ENCODE assay signal across 14 cellular contexts in the genomic region with DNA sequence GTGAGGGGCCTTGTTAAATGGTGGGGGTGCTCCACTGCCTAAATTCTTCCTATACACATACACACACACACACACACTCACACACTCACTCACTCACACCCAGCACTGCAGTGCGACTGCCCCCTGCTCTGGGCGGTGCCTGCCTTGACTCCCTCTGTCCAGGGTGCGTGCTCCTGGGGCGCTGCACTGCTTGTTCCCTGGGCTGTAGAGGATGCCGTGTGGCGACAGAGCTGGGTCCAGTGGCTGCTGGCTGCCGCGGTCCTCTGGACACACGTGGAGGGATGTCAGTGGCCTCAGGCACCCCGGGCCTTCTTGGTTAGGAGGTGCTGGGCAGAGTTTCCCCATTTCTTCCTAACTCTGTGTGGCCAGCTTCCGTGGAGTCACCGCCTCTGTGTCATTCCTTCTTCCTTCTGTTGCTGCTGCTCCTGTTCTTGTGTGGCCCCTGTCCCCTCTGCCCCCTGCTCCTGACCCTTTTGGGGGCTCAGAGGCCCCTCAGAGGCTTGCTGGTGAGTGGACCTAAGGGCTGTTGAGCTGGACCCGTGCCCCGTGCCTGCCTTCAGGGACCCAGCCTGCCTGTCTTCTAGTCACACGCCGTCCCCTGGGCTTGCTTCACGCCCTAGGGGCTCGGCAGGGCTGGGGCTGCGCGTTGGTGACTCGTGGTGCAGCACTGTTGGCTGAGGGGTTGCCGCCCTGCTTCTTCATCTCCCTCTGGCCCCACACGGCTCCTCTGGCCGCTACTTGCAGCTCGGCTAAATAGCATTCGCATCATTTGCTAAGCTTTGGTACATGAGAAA.
"Had no signal": no experiment of that assay in that cellular context is flagged by ENCODE, and none has a peak within 500 bp of the region (broad histone marks: within the 10 kb centered on the region; RNA-seq: fewer than 3 reads in every experiment).

No MANE protein-coding gene starts in this region.

- DNase-seq: activated CD4-positive, alpha-beta T cell treated with anti-CD3 and anti-CD28 coated beads for 4 hours; activated naive CD4-positive, alpha-beta T cell treated with anti-CD3 and anti-CD28 coated beads, Interleukin-2, amount 50 U/mL, for 16 hours; activated T-cell treated with anti-CD3 and anti-CD28 coated beads, Interleukin-2, amount 50 U/mL, for 1 hour; amniotic stem cell; central memory CD4-positive, alpha-beta T cell; effector CD8-positive, alpha-beta T cell; foreskin keratinocyte; stimulated activated CD4-positive, alpha-beta T cell treated with anti-CD3 and anti-CD28 coated beads, Interleukin-15, amount 100 ng/mL, for 24 hours; stimulated activated CD4-positive, alpha-beta T cell treated with anti-CD3 and anti-CD28 coated beads, Interleukin-4, amount 100 ng/mL, for 1 hour; stimulated activated naive CD8-positive, alpha-beta T cell treated with anti-CD3 and anti-CD28 coated beads, Interleukin-15, Interleukin-2, amounts not matched to agents 100 U/mL and 50 U/mL, for 24 hours; T-helper 2 cell; trophoblast cell had no signal

- H3K27ac ChIP-seq: coronary artery, foreskin keratinocyte, skin epidermis had no signal

- H3K4me1 ChIP-seq: foreskin keratinocyte had no signal

- H3K4me3 ChIP-seq: coronary artery, skin epidermis had no signal

- ATAC-seq: foreskin keratinocyte; stimulated activated naive CD8-positive, alpha-beta T cell treated with anti-CD3 and anti-CD28 coated beads, Interleukin-15, Interleukin-2, amounts not matched to agents 100 U/mL and 50 U/mL, for 24 hours had no signal
